8 cellular contexts compared by ENCODE assay signal in the genomic region with DNA sequence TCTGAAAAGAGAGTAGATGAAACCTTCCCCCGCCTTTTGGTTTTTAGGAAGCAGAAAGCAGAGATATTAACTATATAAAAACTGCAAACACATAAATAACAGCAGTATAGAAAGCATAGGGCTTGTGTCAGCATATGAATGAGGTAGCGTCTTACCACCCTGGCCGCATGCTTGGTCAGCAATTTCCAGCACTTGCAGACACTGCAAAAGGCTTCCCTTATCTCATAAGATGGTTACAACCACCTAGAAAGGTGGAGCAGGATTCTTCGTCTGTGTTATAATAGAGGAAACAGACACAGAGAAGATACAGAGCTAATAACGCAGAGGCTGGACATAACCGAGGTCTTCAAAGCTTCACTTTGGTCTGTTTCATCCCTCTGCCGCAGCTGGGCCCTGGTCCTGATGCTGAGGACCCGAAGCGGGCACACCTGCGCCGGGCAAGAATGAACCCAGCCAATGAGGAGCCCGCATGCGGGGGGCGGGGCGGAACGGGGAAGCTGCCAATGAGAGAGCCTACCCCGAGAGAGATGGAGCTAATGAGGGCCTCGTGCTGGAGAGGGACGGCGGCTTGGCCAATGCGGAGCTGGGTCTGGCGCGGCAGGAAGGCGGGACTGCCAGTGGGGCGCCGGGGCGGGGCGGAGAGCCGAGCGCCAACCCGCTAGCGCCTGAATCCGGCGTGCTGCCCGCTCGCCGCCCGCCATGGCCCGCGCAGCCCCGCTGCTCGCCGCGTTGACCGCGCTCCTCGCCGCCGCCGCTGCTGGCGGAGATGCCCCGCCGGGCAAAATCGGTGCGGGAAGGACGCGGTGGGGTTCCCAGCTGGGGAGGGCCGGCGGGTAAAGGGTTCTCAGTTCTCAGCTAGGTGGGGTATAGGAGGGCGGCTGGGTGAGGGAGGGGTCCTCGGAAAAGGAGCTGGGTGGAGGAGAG. TPM values are rescaled to one million over a fixed set of nuclear protein-coding genes. Genes with fewer than 3 reads are reported as not detected.
DNase-seq lines count a peak whose midpoint lies in the region; ATAC-seq and TF ChIP-seq lines count a peak whose summit lies in the region.

Gene PCYOX1L (plus strand): TSS at position 677 of the 924 bp plus-strand sequence. CDS start 23 bp downstream, at position 700.

- peak within 1 kb of the TSS; percentile 85 for H3K4me3 ChIP-seq in coronary artery

- DNase-seq in C1 segment of cervical spinal cord (lab: John Stamatoyannopoulos, UW) (peak; percentile 68 to 98 (median 92)), NCI-H526 treated with DMSO at 0.1 percent for 48 hours (lab: John Stamatoyannopoulos, UW) (peak; percentile 94), coronary artery (ENCODE audit: low spot score) (peak; percentile 95), left kidney (ENCODE audit: low read depth, low spot score) (peak; percentile 99)
- DNase-seq in activated CD4-positive, alpha-beta T cell treated with anti-CD3 and anti-CD28 coated beads, Interleukin-2, amount 10 ng/mL, durations not matched to agents 24 days and 14 days = peak; percentile 99
- peak; percentile 98 for DNase-seq in stimulated activated CD4-positive, alpha-beta T cell treated with anti-CD3 and anti-CD28 coated beads, Interleukin-1b, Interleukin-23, amount 100 ng/mL, for 48 hours

- H3K4me3 Mint-ChIP-seq in activated CD4-positive, alpha-beta T cell treated with anti-CD3 and anti-CD28 coated beads, Interleukin-2, amount 10 ng/mL, durations not matched to agents 24 days and 14 days = peak within 1 kb of the TSS; percentile 90

- H3K4me1 Mint-ChIP-seq in activated CD4-positive, alpha-beta T cell treated with anti-CD3 and anti-CD28 coated beads, Interleukin-2, amount 10 ng/mL, durations not matched to agents 24 days and 14 days = peaks cover 60% of the 10 kb centered on the region

- no peaks in the 10 kb centered on the region for H3K9me3 Mint-ChIP-seq in activated CD4-positive, alpha-beta T cell treated with anti-CD3 and anti-CD28 coated beads, Interleukin-2, amount 10 ng/mL, durations not matched to agents 24 days and 14 days

- intact Hi-C loops in activated CD4-positive, alpha-beta T cell treated with anti-CD3 and anti-CD28 coated beads, Interleukin-2, amount 10 ng/mL, durations not matched to agents 24 days and 14 days (cut with micrococcal nuclease) = loop anchor here (1.0 to 10.0 kb wide), 4 partner anchors 10 to 607 kb away; partner anchors contain the start of genes GRPEL2 and SLC26A2

- H3K27ac Mint-ChIP-seq in activated CD4-positive, alpha-beta T cell treated with anti-CD3 and anti-CD28 coated beads, Interleukin-2, amount 10 ng/mL, durations not matched to agents 24 days and 14 days = peak within 1 kb of the TSS; percentile 83

- H3K27ac ChIP-seq in coronary artery = peak within 1 kb of the TSS in 1 of 2 donors; percentile 82

- ATAC-seq in GM19351 (IDR thresholded peaks at IDR 0.05; ENCODE audit: unreplicated experiment) (peak; percentile 98), HG03520 (IDR thresholded peaks at IDR 0.05; ENCODE audit: unreplicated experiment) (peak; percentile 99)

- no peak for TF ChIP-seq CTCF in coronary artery (IDR thresholded peaks at IDR 0.05)

- H3K36me3 Mint-ChIP-seq in activated CD4-positive, alpha-beta T cell treated with anti-CD3 and anti-CD28 coated beads, Interleukin-2, amount 10 ng/mL, durations not matched to agents 24 days and 14 days (ENCODE audit: low read depth) = peaks cover 34% of the 10 kb centered on the region

- H3K27me3 Mint-ChIP-seq in activated CD4-positive, alpha-beta T cell treated with anti-CD3 and anti-CD28 coated beads, Interleukin-2, amount 10 ng/mL, durations not matched to agents 24 days and 14 days = no peaks in the 10 kb centered on the region

RNA-seq across cellular contexts. Expression of gene PCYOX1L, which starts in this region (rescaled TPM):
- 19.8 and 21.2 TPM in 2 replicates for total RNA-seq in activated CD4-positive, alpha-beta T cell treated with anti-CD3 and anti-CD28 coated beads, Interleukin-2, amount 10 ng/mL, durations not matched to agents 24 days and 14 days
